34 cellular contexts compared by ENCODE assay signal in genomic region chr18:30533716-30534115, GRCh38.
"Had no signal": no experiment of that assay in that cellular context is flagged by ENCODE, and none has a peak within 500 bp of the region (broad histone marks: within the 10 kb centered on the region; RNA-seq: fewer than 3 reads in every experiment).

No MANE protein-coding gene starts in this region.

- H3K27me3 ChIP-seq: adrenal gland, ascending aorta, body of pancreas, brain microvascular endothelial cell, breast epithelium, cardiac muscle cell had no signal

- H3K9me3 ChIP-seq: adrenal gland, ascending aorta, body of pancreas, breast epithelium had no signal

- DNase-seq: activated effector memory CD4-positive, alpha-beta T cell treated with anti-CD3 and anti-CD28 coated beads, Interleukin-2, amount 50 U/mL, for 16 hours; activated effector memory CD4-positive, alpha-beta T cell treated with Interleukin-2 at 50 U/mL for 16 hours; activated gamma-delta T cell; activated gamma-delta T cell treated with Interleukin-2 at 50 U/mL for 16 hours; activated naive CD4-positive, alpha-beta T cell; activated naive CD4-positive, alpha-beta T cell treated with anti-CD3 and anti-CD28 coated beads for 36 hours; activated naive CD4-positive, alpha-beta T cell treated with anti-CD3 and anti-CD28 coated beads, Interleukin-2, amount 10 ng/mL, durations not matched to agents 7 days and 5 days; activated naive CD4-positive, alpha-beta T cell treated with anti-CD3 and anti-CD28 coated beads, Interleukin-2, amount 50 U/mL, for 16 hours; activated naive CD4-positive, alpha-beta T cell treated with Interleukin-2 at 50 U/mL for 16 hours; activated naive CD8-positive, alpha-beta T cell treated with anti-CD3 and anti-CD28 coated beads for 36 hours; activated naive CD8-positive, alpha-beta T cell treated with anti-CD3 and anti-CD28 coated beads, Interleukin-2, amount 10 ng/mL, durations not matched to agents 7 days and 5 days; activated naive CD8-positive, alpha-beta T cell treated with anti-CD3 and anti-CD28 coated beads, Interleukin-2, amount 50 U/mL, for 24 hours; activated T-cell treated with anti-CD3 and anti-CD28 coated beads, Interleukin-2, amount 50 U/mL, for 1 hour; activated T-cell treated with anti-CD3 and anti-CD28 coated beads, Interleukin-2, amount 50 U/mL, for 24 hours; activated T-cell treated with anti-CD3 and anti-CD28 coated beads, Interleukin-2, amount 50 U/mL, for 4 hours; activated T-cell treated with anti-CD3 and anti-CD28 coated beads, Interleukin-2, amount 50 U/mL, for 48 hours; activated T-cell treated with anti-CD3 and anti-CD28 coated beads, Interleukin-2, amount 50 U/mL, for 72 hours; adrenal gland; amniotic stem cell; amygdala; anterior cingulate cortex; aorta; body of pancreas; brain microvascular endothelial cell; caudate nucleus; central memory CD4-positive, alpha-beta T cell; cerebellar nuclear complex had no signal

- ATAC-seq: activated naive CD4-positive, alpha-beta T cell treated with anti-CD3 and anti-CD28 coated beads, Interleukin-2, amount 50 U/mL, for 72 hours; activated naive CD8-positive, alpha-beta T cell treated with anti-CD3 and anti-CD28 coated beads, Interleukin-2, amount 50 U/mL, for 24 hours; activated T-cell treated with anti-CD3 and anti-CD28 coated beads, Interleukin-2, amount 50 U/mL, for 4 hours; activated T-cell treated with anti-CD3 and anti-CD28 coated beads, Interleukin-2, amount 50 U/mL, for 72 hours; activated T-helper 17 cell treated with anti-CD3 and anti-CD28 coated beads, Interleukin-2, amount 50 U/mL, for 72 hours; body of pancreas had no signal

- H3K36me3 ChIP-seq: adrenal gland, ascending aorta, brain microvascular endothelial cell, breast epithelium, cardiac muscle cell had no signal

- H3K4me1 ChIP-seq: adrenal gland, ascending aorta, body of pancreas, breast epithelium had no signal

- H3K27ac ChIP-seq: adrenal gland, ascending aorta, body of pancreas, brain microvascular endothelial cell, breast epithelium, cardiac muscle cell had no signal

- FAIRE-seq: astrocyte, bronchial epithelial cell had no signal

- H3K4me3 ChIP-seq: adrenal gland, ascending aorta, body of pancreas, breast epithelium, cardiac muscle cell had no signal
